In the genomic region with DNA sequence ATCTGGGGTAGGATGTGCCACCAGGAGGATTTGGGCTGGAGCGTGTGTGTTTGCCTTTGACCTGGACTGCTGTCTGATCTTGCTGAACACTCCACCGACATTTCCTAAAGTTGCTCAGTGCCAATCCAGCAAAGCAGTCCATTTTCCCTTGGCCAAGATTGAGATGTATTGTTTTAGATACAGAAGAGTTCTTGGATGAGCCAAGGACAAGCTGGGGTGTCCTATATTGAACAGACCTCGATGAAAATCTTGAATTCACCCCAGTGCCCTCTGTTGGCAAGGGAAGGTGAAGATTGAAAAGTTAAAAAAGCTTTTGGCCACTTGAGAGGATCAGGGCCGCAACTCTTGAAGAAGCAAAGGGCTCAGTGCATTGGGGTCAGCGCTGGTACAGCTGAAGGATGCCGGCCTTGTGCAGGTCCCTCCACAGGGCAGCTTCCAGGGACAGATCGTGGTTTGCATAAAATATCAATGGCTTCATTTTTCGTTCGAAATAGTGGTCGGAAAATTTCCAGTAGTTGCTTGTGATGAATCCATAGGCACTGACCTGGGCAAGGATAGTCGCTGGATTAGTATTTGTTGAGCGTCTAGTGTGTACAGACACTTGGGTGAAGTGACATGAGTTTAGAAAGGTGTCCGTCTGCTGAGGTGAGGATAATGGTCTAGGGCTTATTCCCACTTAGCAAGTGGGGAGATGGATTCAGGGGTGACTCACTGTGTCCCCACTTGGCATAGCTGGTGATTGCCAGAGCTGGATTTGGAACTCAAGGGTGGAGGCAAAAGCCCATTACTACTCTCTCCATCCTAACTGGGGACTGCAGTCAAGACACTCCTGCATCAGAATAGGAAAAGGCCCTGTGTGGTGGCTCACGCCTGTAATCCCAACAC, we compare ENCODE assay signal across 17 cellular contexts. TPM values are rescaled to one million over a fixed set of nuclear protein-coding genes. Genes with fewer than 3 reads are reported as not detected.
DNase-seq lines count a peak whose midpoint lies in the region; ATAC-seq and TF ChIP-seq lines count a peak whose summit lies in the region.
"Had no signal": no experiment of that assay in that cellular context is flagged by ENCODE, and none has a peak within 500 bp of the region (broad histone marks: within the 10 kb centered on the region; RNA-seq: fewer than 3 reads in every experiment).

No MANE protein-coding gene starts in this region.

- POLR2A ChIA-PET in CD8-positive, alpha-beta T cell (lab: Charles Lee) = no interaction called here
- POLR2A ChIA-PET in WTC11 (lab: Charles Lee) = interaction anchor here (0.6 to 1.3 kb wide), 4 partner anchors 9 to 58 kb away, joined by 3 to 6 read pairs (median 4); partner anchors contain the start of gene ST6GALNAC2

- H3K79me2 ChIP-seq in GM23338 (replicated peaks; ENCODE audit: insufficient read depth) = peaks cover 18% of the 10 kb centered on the region

- peaks cover 50% of the 10 kb centered on the region for H3K36me3 Mint-ChIP-seq in CD8-positive, alpha-beta T cell
- H3K36me3 Mint-ChIP-seq in GM23338 (ENCODE audit: low read depth) (peaks cover 58% of the 10 kb centered on the region), WTC11 (peaks cover 45% of the 10 kb centered on the region)

- peak overlapping the region; percentile 75 for H3K27ac Mint-ChIP-seq in CD8-positive, alpha-beta T cell
- no peak overlapping the region for H3K27ac Mint-ChIP-seq in GM23338
- peak overlapping the region; percentile 10 for H3K27ac Mint-ChIP-seq in WTC11

- H3K27me3 Mint-ChIP-seq in CD8-positive, alpha-beta T cell (ENCODE audit: low read depth) = no peaks in the 10 kb centered on the region
- peaks cover 10% of the 10 kb centered on the region for H3K27me3 Mint-ChIP-seq in GM23338 (ENCODE audit: insufficient read depth, low read depth, poor library complexity)
- no peaks in the 10 kb centered on the region for H3K27me3 Mint-ChIP-seq in WTC11 (ENCODE audit: low read depth)

- no peaks in the 10 kb centered on the region for H3K9me2 ChIP-seq in GM23338 (ENCODE audit: insufficient read depth)

- H2AFZ ChIP-seq in GM23338 = no peak overlapping the region

- H3K4me3 Mint-ChIP-seq in CD8-positive, alpha-beta T cell = no peak overlapping the region
- H3K4me3 Mint-ChIP-seq in GM23338 (no peak overlapping the region; the same call in 2 of the 3 replicates), WTC11 (no peak overlapping the region)
- H3K4me3 Mint-ChIP-seq: CD14-positive monocyte; naive thymus-derived CD4-positive, alpha-beta T cell had no signal

- peaks cover 33% of the 10 kb centered on the region for H3K4me1 ChIP-seq in CD8-positive, alpha-beta T cell (ENCODE audit: insufficient read depth, low read length)
- H3K4me1 ChIP-seq in GM23338 (ENCODE audit: insufficient read depth) (peaks cover 43% of the 10 kb centered on the region), lung (ENCODE audit: control insufficient read depth in 2 of 2, insufficient read depth in 2 of 2, low read length in 2 of 2) (peaks cover 7 to 8% of the 10 kb centered on the region in 2 donors)

- H3K9me3 ChIP-seq in CD8-positive, alpha-beta T cell (ENCODE audit: low read length) = no peaks in the 10 kb centered on the region
- H3K9me3 ChIP-seq in lung (ENCODE audit: control insufficient read depth in 2 of 2, insufficient read depth in 1 of 2, low read length in 1 of 2) = no peaks in the 10 kb centered on the region
- H3K9me3 ChIP-seq: heart right ventricle, sigmoid colon had no signal

- TF ChIP-seq CTCF in CD8-positive, alpha-beta T cell (IDR thresholded peaks at IDR 0.05) = no peak
- peak in 1 of 2 experiments; percentile 35; a peak in 1 of 4 replicates for TF ChIP-seq CTCF in GM23338 (conservative IDR thresholded peaks at IDR 0.05; ENCODE audit: low read depth in 2 of 2)
- no peak for TF ChIP-seq CTCF in WTC11 (IDR thresholded peaks at IDR 0.05)
- no peak for TF ChIP-seq CTCF in lung (IDR thresholded peaks at IDR 0.05; ENCODE audit: control extremely low read depth, extremely low read depth)

- peaks cover 52% of the 10 kb centered on the region for H3K4me1 Mint-ChIP-seq in CD8-positive, alpha-beta T cell (ENCODE audit: low read depth)
- H3K4me1 Mint-ChIP-seq in GM23338 (peaks cover 52% of the 10 kb centered on the region), WTC11 (peaks cover 48% of the 10 kb centered on the region)

- WGBS in lung, 2 donors = 93 to 95% methylated on average over 14 of the region's 14 CpGs

- peaks cover 43% of the 10 kb centered on the region for H3F3A ChIP-seq in GM23338 (replicated peaks; ENCODE audit: low read depth)

- CTCF ChIA-PET in CD8-positive, alpha-beta T cell (lab: Charles Lee) = interaction anchor here (1.1 to 4.1 kb wide), 4 partner anchors 9 to 58 kb away, joined by 4 to 19 read pairs (median 11); no protein-coding TSS in a partner anchor
- CTCF ChIA-PET in WTC11 (lab: Charles Lee) = interaction anchor here (0.8 to 4.8 kb wide), 16 partner anchors 8 to 115 kb away, joined by 3 to 45 read pairs (median 6); no protein-coding TSS in a partner anchor

- H3K27ac ChIP-seq in CD8-positive, alpha-beta T cell (ENCODE audit: low read depth, low read length) = no peak overlapping the region
- H3K27ac ChIP-seq in GM23338 (ENCODE audit: low read depth) (peak overlapping the region; percentile 76; the same call in 1 of the 2 replicates), lung (ENCODE audit: low read depth in 1 of 2, low read length in 1 of 2) (no peak overlapping the region)
- H3K27ac ChIP-seq: heart right ventricle, sigmoid colon had no signal

- H3K36me3 ChIP-seq in CD8-positive, alpha-beta T cell (ENCODE audit: insufficient read depth, low read length) = peaks cover 12% of the 10 kb centered on the region
- H3K36me3 ChIP-seq in GM23338 (ENCODE audit: insufficient read depth) (peaks cover 30% of the 10 kb centered on the region), lung (ENCODE audit: control insufficient read depth in 2 of 2, insufficient read depth in 2 of 2, low read length in 2 of 2) (peaks cover 0 to 19% of the 10 kb centered on the region in 2 donors)

- no peak overlapping the region for H3K4me3 ChIP-seq in CD8-positive, alpha-beta T cell (ENCODE audit: low read depth, low read length)
- H3K4me3 ChIP-seq in GM23338 (no peak overlapping the region), lung (peak overlapping the region; percentile 8)
- H3K4me3 ChIP-seq: heart right ventricle, sigmoid colon had no signal

- intact Hi-C loops in CD8-positive, alpha-beta T cell (cut with DNase I, micrococcal nuclease) = loop anchor here in 1 of 2 experiments (2.0 kb wide), 1 partner anchor 19 kb away; the partner anchor contains the start of gene ST6GALNAC2

- no peaks in the 10 kb centered on the region for H3K27me3 ChIP-seq in CD8-positive, alpha-beta T cell (ENCODE audit: insufficient read depth, low read length)
- H3K27me3 ChIP-seq in GM23338 (ENCODE audit: insufficient read depth) (no peaks in the 10 kb centered on the region), lung (ENCODE audit: control insufficient read depth, insufficient read depth) (no peaks in the 10 kb centered on the region)
- H3K27me3 ChIP-seq: heart right ventricle, sigmoid colon had no signal

- no peak overlapping the region for H3K4me2 ChIP-seq in GM23338

- H4K20me1 ChIP-seq in GM23338 (replicated peaks; ENCODE audit: insufficient read depth) = peaks cover 31% of the 10 kb centered on the region

- no peaks in the 10 kb centered on the region for H3K9me3 Mint-ChIP-seq in CD8-positive, alpha-beta T cell
- no peaks in the 10 kb centered on the region for H3K9me3 Mint-ChIP-seq in GM23338
- no peaks in the 10 kb centered on the region for H3K9me3 Mint-ChIP-seq in WTC11
- H3K9me3 Mint-ChIP-seq: naive thymus-derived CD4-positive, alpha-beta T cell had no signal

- DNase-seq in CD8-positive, alpha-beta T cell = no peak
- DNase-seq in GM23338 (ENCODE audit: low spot score) = peak; percentile 47
- no peak for DNase-seq in WTC11 (ENCODE audit: low spot score)
- DNase-seq in lung (ENCODE audit: low spot score) = no peak
- no peak for DNase-seq in activated CD4-positive, alpha-beta T cell treated with anti-CD3 and anti-CD28 coated beads, Interleukin-2, amount 50 U/mL, for 4 hours
- no peak for DNase-seq in NCI-H2227 treated with DMSO at 0.1 percent for 48 hours (lab: John Stamatoyannopoulos, UW)
- DNase-seq in activated CD4-positive, alpha-beta T cell treated with anti-CD3 and anti-CD28 coated beads for 4 hours = no peak
- no peak for DNase-seq in stimulated activated CD4-positive, alpha-beta T cell treated with anti-CD3 and anti-CD28 coated beads, Interleukin-4, amount 100 ng/mL, for 1 hour
- DNase-seq: activated CD4-positive, alpha-beta T cell treated with anti-CD3 and anti-CD28 coated beads, Interleukin-2, amount 50 U/mL, for 48 hours; GDM1; heart right ventricle; naive thymus-derived CD4-positive, alpha-beta T cell; NCI-H1105; sigmoid colon had no signal

- ATAC-seq in CD8-positive, alpha-beta T cell = no peak
- no peak for ATAC-seq in GM23338
- ATAC-seq in WTC11 = no peak
- no peak for ATAC-seq in lung (ENCODE audit: insufficient read depth, low FRiP score)
- ATAC-seq: heart right ventricle had no signal

TF ChIP-seq in GM23338, 12 proteins besides CTCF, POLR2A, EP300 and RAD21 (continues in another document):
- TF ChIP-seq CREB1 (CRISPR knock-in tag; IDR thresholded peaks at IDR 0.05; ENCODE audit: low read depth) (no peak), EZH2phosphoT487 (IDR thresholded peaks at IDR 0.05; ENCODE audit: unreplicated experiment) (no peak), ZNF331 (CRISPR knock-in tag; IDR thresholded peaks at IDR 0.05; ENCODE audit: low read depth) (no peak)

RNA-seq across cellular contexts. Expression of gene ST6GALNAC2, which starts 19.7 kb away (rescaled TPM):
- total RNA-seq in CD8-positive, alpha-beta T cell = 1 to 10 TPM in 1 of 2 experiments, under 1 TPM in 1; 0.50 to 1.7 TPM
- total RNA-seq in GM23338 (2014; rRNA removed; shearing (Covaris generic)) = 0.31 TPM in 1 of 2 replicates, not detected in the other
- polyA plus RNA-seq in GM23338 (2016; fragmentation: Nextera tagmentation; extraction: Ambion mirVana) = not detected in 2 replicates
- 0.30 TPM in 1 of 3 replicates, not detected in the others for total RNA-seq in WTC11 (2021)
- 10 to 100 TPM; 20.8 to 38.0 TPM for total RNA-seq in lung
- polyA plus RNA-seq in lung = 10 to 100 TPM; 12.1 to 15.4 TPM
- total RNA-seq: T-helper 2 cell treated with Interferon-gamma antibody and Interleukin-4, amounts not matched to agents 100 ng/mL and 5 ng/mL, for 36 hours had no signal
- polyA plus RNA-seq: naive thymus-derived CD4-positive, alpha-beta T cell had no signal

RNA-seq across cellular contexts. Expression of gene PRCD, which starts 26.1 kb away (rescaled TPM):
- not detected for total RNA-seq in CD8-positive, alpha-beta T cell
- total RNA-seq in GM23338 (2014; rRNA removed; shearing (Covaris generic)) = 0.38 and 0.50 TPM in 2 replicates
- polyA plus RNA-seq in GM23338 (2016; fragmentation: Nextera tagmentation; extraction: Ambion mirVana) = 1.6 and 2.5 TPM in 2 replicates
- total RNA-seq in WTC11 (2021) = 2.7 to 4.5 TPM (median 4.0 TPM) in 3 replicates
- total RNA-seq in lung = 10 to 100 TPM in 1 of 2 donors, 1 to 10 TPM in 1; 3.3 to 11.3 TPM
- polyA plus RNA-seq in lung = 1 to 10 TPM; 2.0 to 7.9 TPM
- total RNA-seq: naive thymus-derived CD4-positive, alpha-beta T cell; NCI-H460; T-helper 2 cell treated with Interferon-gamma antibody and Interleukin-4, amounts not matched to agents 100 ng/mL and 5 ng/mL, for 36 hours had no signal
- polyA plus RNA-seq: CD14-positive monocyte had no signal

RNA-seq across cellular contexts. Expression of gene CYGB, which starts 28.5 kb away (rescaled TPM):
- under 1 TPM; 0.47 to 0.57 TPM for total RNA-seq in CD8-positive, alpha-beta T cell
- 1.7 and 2.1 TPM in 2 replicates for total RNA-seq in GM23338 (2014; rRNA removed; shearing (Covaris generic))
- polyA plus RNA-seq in GM23338 (2016; fragmentation: Nextera tagmentation; extraction: Ambion mirVana) (0.85 and 1.2 TPM in 2 replicates), lung (10 to 100 TPM; 21.4 to 30.4 TPM)
- total RNA-seq in WTC11 (2021) (3.6 to 5.3 TPM (median 5.1 TPM) in 3 replicates), lung (10 to 100 TPM; 15.9 to 20.0 TPM)
- total RNA-seq: naive thymus-derived CD4-positive, alpha-beta T cell had no signal
- polyA plus RNA-seq: CD14-positive monocyte had no signal

Comparison
In these comparisons a context has a peak if more than half of its experiments do, and no peak if none do; other contexts are left out.
1. RNA of gene ST6GALNAC2, which starts 19.7 kb away (total RNA-seq): 20.8 to 38.0 TPM in lung; 0.50 to 1.7 TPM in CD8-positive, alpha-beta T cell, 0.31 TPM in GM23338 and 0.30 TPM in WTC11; every median in the first group is over 4 times any median in the second.